ENCODE assay signal across 1 cellular context in the genomic region with DNA sequence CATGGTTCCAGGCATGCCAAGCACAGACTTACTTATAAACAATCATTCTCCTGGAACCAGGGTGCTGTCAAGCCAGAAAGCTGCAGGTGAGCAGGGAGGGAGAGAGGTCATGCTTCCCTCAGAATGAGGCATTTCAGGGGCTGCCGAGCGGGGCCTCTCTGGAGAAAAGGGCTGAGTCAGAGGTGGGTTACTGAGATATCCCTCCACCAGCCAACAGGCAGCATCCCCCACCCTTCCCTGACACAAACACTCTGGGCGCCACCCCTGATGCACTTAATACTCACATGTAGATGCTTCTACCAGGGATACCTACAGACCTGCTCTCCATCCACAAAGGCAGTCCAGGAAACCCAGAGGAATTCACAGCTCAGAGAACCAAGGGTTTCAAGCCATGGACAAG.
TF ChIP-seq lines count a peak whose summit lies in the region.

No MANE protein-coding gene starts in this region.

TF ChIP-seq in IMR-90, 13 proteins besides CTCF, POLR2A, EP300 and RAD21:
- TF ChIP-seq, protein P1, sequence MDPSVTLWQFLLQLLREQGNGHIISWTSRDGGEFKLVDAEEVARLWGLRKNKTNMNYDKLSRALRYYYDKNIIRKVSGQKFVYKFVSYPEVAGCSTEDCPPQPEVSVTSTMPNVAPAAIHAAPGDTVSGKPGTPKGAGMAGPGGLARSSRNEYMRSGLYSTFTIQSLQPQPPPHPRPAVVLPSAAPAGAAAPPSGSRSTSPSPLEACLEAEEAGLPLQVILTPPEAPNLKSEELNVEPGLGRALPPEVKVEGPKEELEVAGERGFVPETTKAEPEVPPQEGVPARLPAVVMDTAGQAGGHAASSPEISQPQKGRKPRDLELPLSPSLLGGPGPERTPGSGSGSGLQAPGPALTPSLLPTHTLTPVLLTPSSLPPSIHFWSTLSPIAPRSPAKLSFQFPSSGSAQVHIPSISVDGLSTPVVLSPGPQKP (IDR thresholded peaks at IDR 0.05; ENCODE audit: borderline replicate concordance, low read depth, low read length) = no peak
- TF ChIP-seq BHLHE40 (IDR thresholded peaks at IDR 0.05; ENCODE audit: low read depth, low read length) (no peak), FOS (IDR thresholded peaks at IDR 0.05; ENCODE audit: low read depth, low read length) (no peak), NFE2L2 (IDR thresholded peaks at IDR 0.05; ENCODE audit: low read depth, low read length) (no peak), CEBPB (IDR thresholded peaks at IDR 0.05; ENCODE audit: low read depth, low read length) (no peak), CHD1 (IDR thresholded peaks at IDR 0.05; ENCODE audit: low read depth, low read length) (no peak), SMC3 (IDR thresholded peaks at IDR 0.05; ENCODE audit: low read depth, low read length) (no peak)
- TF ChIP-seq, protein P2, sequence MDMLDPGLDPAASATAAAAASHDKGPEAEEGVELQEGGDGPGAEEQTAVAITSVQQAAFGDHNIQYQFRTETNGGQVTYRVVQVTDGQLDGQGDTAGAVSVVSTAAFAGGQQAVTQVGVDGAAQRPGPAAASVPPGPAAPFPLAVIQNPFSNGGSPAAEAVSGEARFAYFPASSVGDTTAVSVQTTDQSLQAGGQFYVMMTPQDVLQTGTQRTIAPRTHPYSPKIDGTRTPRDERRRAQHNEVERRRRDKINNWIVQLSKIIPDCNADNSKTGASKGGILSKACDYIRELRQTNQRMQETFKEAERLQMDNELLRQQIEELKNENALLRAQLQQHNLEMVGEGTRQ (IDR thresholded peaks at IDR 0.05; ENCODE audit: low read depth, low read length) = no peak
